In genomic region chr16:71564377-71564967, GRCh38 we compare ENCODE assay signal across 8 cellular contexts. TPM values are rescaled to one million over a fixed set of nuclear protein-coding genes. Genes with fewer than 3 reads are reported as not detected.
DNase-seq lines count a peak whose midpoint lies in the region; ATAC-seq and TF ChIP-seq lines count a peak whose summit lies in the region.

No MANE protein-coding gene starts in this region.

- no peak overlapping the region for H2BK120ac ChIP-seq in IMR-90 (ENCODE audit: low read depth, low read length)

- H3K4me3 ChIP-seq in AG04450 (ENCODE audit: low read depth, low read length) (peak overlapping the region; percentile 73), IMR-90 (ENCODE audit: insufficient read depth, low read depth, low read length) (peak overlapping the region; percentile 48), astrocyte of the spinal cord (ENCODE audit: low read depth, low read length) (peak overlapping the region; percentile 70), lower lobe of right lung (peak overlapping the region; percentile 67), uterus (peak overlapping the region; percentile 27 to 47)

- no peak overlapping the region for H3K56ac ChIP-seq in IMR-90 (ENCODE audit: extremely low read depth, insufficient read depth, low read length)

- H3K27me3 ChIP-seq in AG04450 (ENCODE audit: control insufficient read depth, insufficient read depth, low read length) (peaks cover 5% of the 10 kb centered on the region), IMR-90 (ENCODE audit: control insufficient read depth, insufficient read depth, low read length) (no peaks in the 10 kb centered on the region; the same call in 1 of the 2 replicates), lower lobe of right lung (ENCODE audit: low read depth) (no peaks in the 10 kb centered on the region), uterus (no peaks in the 10 kb centered on the region)

- TF ChIP-seq POLR2A in IMR-90 (IDR thresholded peaks at IDR 0.05; ENCODE audit: low read depth, low read length) (no peak), uterus (IDR thresholded peaks at IDR 0.05) (no peak)

- no peaks in the 10 kb centered on the region for H3K9me1 ChIP-seq in IMR-90 (ENCODE audit: insufficient read depth, low read length)

- H4K91ac ChIP-seq in IMR-90 (ENCODE audit: insufficient read depth, low read depth, low read length) = no peak overlapping the region

- no peak for DNase-seq in AG04450 (ENCODE audit: low read depth, low spot score)
- no peak for DNase-seq in IMR-90
- no peak for DNase-seq in astrocyte of the spinal cord (ENCODE audit: low read depth, low spot score)
- no peak for DNase-seq in lower lobe of right lung
- peak in 1 of 2 donors; percentile 12 for DNase-seq in uterus
- no peak for DNase-seq in cortex of kidney (lab: John Stamatoyannopoulos, UW)
- no peak for DNase-seq in activated CD4-positive, alpha-beta T cell treated with anti-CD3 and anti-CD28 coated beads for 4 hours

- peak overlapping the region; percentile 61 for H2AK9ac ChIP-seq in IMR-90 (replicated peaks; ENCODE audit: low read depth, low read length, poor library complexity)

- ATAC-seq in GM19035 (IDR thresholded peaks at IDR 0.05; ENCODE audit: unreplicated experiment) (peak; percentile 1), IMR-90 (ENCODE audit: low read depth) (no peak), lower lobe of right lung (no peak)

- CTCF ChIA-PET in AG04450 (lab: Charles Lee) = interaction anchor here (0.8 to 2.9 kb wide), 10 partner anchors 9 to 392 kb away, joined by 3 to 27 read pairs (median 3); no protein-coding TSS in a partner anchor
- CTCF ChIA-PET in IMR-90 (lab: Yijun Ruan, JAX) = interaction anchor here (0.6 to 1.4 kb wide), 7 partner anchors 10 to 1448 kb away, joined by 3 to 6 read pairs (median 3); no protein-coding TSS in a partner anchor

- no TSS peak for BruUV-seq in IMR-90 (replicated peaks; lab: Mats Ljungman, UMichigan)

- POLR2A ChIA-PET in AG04450 (lab: Yijun Ruan, JAX) = interaction anchor here (0.5 to 0.7 kb wide), 2 partner anchors 44 to 275 kb away, joined by 3 read pairs; partner anchors contain the start of gene CMTR2
- POLR2A ChIA-PET in IMR-90 (lab: Charles Lee; ENCODE audit: unreplicated experiment) = no interaction called here

- no peak for TF ChIP-seq CTCF in AG04450 (IDR thresholded peaks at IDR 0.05; ENCODE audit: low read depth, low read length)
- no peak for TF ChIP-seq CTCF in IMR-90 (conservative IDR thresholded peaks at IDR 0.05; ENCODE audit: low read depth, low read length)
- no peak for TF ChIP-seq CTCF in astrocyte of the spinal cord (IDR thresholded peaks at IDR 0.05; ENCODE audit: low read depth, low read length)
- TF ChIP-seq CTCF in lower lobe of right lung (IDR thresholded peaks at IDR 0.05) = no peak
- no peak for TF ChIP-seq CTCF in uterus (IDR thresholded peaks at IDR 0.05)

- no peak overlapping the region for H3K23ac ChIP-seq in IMR-90 (ENCODE audit: low read depth, low read length)

- H2BK15ac ChIP-seq in IMR-90 (ENCODE audit: low read depth, low read length) = no peak overlapping the region

- H3K27ac ChIP-seq in AG04450 (ENCODE audit: low read depth, low read length) (no peak overlapping the region), IMR-90 (ENCODE audit: insufficient read depth, low read length) (no peak overlapping the region), lower lobe of right lung (peak overlapping the region; percentile 87), uterus (peak overlapping the region; percentile 34 to 59)

- intact Hi-C loops in IMR-90 (cut with micrococcal nuclease) (loop anchor here (2.0 kb wide), 1 partner anchor 46 kb away; no protein-coding TSS in a partner anchor), lower lobe of right lung (cut with DNase I) (no loop called here), uterus (cut with DNase I; ENCODE audit: low total_unique reads) (no loop called here)

- WGBS in IMR-90 (ENCODE audit: extremely low coverage in 2 of 2, insufficient read length in 1 of 2), 2 experiments = no CpG with 5 or more reads among the region's 19 CpGs

- H3K4me1 ChIP-seq in IMR-90 (ENCODE audit: control insufficient read depth, insufficient read depth, low read length) = no peaks in the 10 kb centered on the region
- peaks cover 28% of the 10 kb centered on the region for H3K4me1 ChIP-seq in lower lobe of right lung
- H3K4me1 ChIP-seq in uterus = no peaks in the 10 kb centered on the region

- H3K9me3 ChIP-seq in AG04450 (ENCODE audit: control insufficient read depth, insufficient read depth, low read length) = no peaks in the 10 kb centered on the region
- no peaks in the 10 kb centered on the region for H3K9me3 ChIP-seq in IMR-90 (ENCODE audit: control insufficient read depth, insufficient read depth, low read length)
- peaks cover 18% of the 10 kb centered on the region for H3K9me3 ChIP-seq in lower lobe of right lung
- H3K9me3 ChIP-seq in uterus = no peaks in the 10 kb centered on the region

- H3K14ac ChIP-seq in IMR-90 (replicated peaks; ENCODE audit: low read depth, low read length) = no peak overlapping the region

- H3K4me2 ChIP-seq in IMR-90 (ENCODE audit: low read depth, low read length) = peak overlapping the region; percentile 98

- no peak overlapping the region for H3K18ac ChIP-seq in IMR-90 (ENCODE audit: low read depth, low read length)

- peak overlapping the region; percentile 62 to 90; a peak in 3 of 4 replicates for H4K8ac ChIP-seq in IMR-90 (ENCODE audit: low read depth in 2 of 2, low read length in 2 of 2)

- H3K4ac ChIP-seq in IMR-90 (ENCODE audit: low read depth, low read length) = no peak overlapping the region

- no peak overlapping the region for H2AK5ac ChIP-seq in IMR-90 (ENCODE audit: low read depth, low read length)

- H3K36me3 ChIP-seq in IMR-90 (ENCODE audit: control insufficient read depth, insufficient read depth, low read length) (no peaks in the 10 kb centered on the region), lower lobe of right lung (no peaks in the 10 kb centered on the region), uterus (no peaks in the 10 kb centered on the region)

- dilution Hi-C loops in IMR-90 (cut with HindIII; ENCODE audit: low sequenced_read_pairs, unreplicated experiment) = no loop called here

- TF ChIP-seq RAD21 in IMR-90 (IDR thresholded peaks at IDR 0.05; ENCODE audit: low read length) = no peak

- H3K79me1 ChIP-seq in IMR-90 (ENCODE audit: low read depth in 1 of 2, low read length in 2 of 2) = no peaks in the 10 kb centered on the region

- no peaks in the 10 kb centered on the region for H4K20me1 ChIP-seq in IMR-90 (ENCODE audit: insufficient read depth, low read length)

- H2BK5ac ChIP-seq in IMR-90 (ENCODE audit: low read depth, low read length, poor library complexity, severe bottlenecking) = no peak overlapping the region

- no peak overlapping the region for H2BK20ac ChIP-seq in IMR-90 (ENCODE audit: low read depth, low read length)

- H4K5ac ChIP-seq in IMR-90 (ENCODE audit: low read depth, low read length) = no peak overlapping the region

- in situ Hi-C loops in IMR-90 (cut with MboI; ENCODE audit: low sequenced_read_pairs) = no loop called here
- in situ Hi-C loops in astrocyte of the spinal cord (cut with HindIII; ENCODE audit: low sequenced_read_pairs) = no loop called here

- 0 out of 2 replicates have a peak overlapping the region, but pooled peaks have one; percentile 22 for H3K9ac ChIP-seq in IMR-90 (ENCODE audit: low read depth, low read length)

- peak overlapping the region; percentile 95 for H2AFZ ChIP-seq in IMR-90 (replicated peaks; ENCODE audit: low read length, poor library complexity)

TF ChIP-seq in IMR-90, 13 proteins besides CTCF, POLR2A, EP300 and RAD21 (continues in another document):
- TF ChIP-seq MAFK (IDR thresholded peaks at IDR 0.05; ENCODE audit: low read depth, low read length) (no peak), ELK1 (IDR thresholded peaks at IDR 0.05; ENCODE audit: borderline replicate concordance, low read depth, low read length) (no peak), CEBPB (IDR thresholded peaks at IDR 0.05; ENCODE audit: low read depth, low read length) (no peak), MAZ (IDR thresholded peaks at IDR 0.05; ENCODE audit: borderline replicate concordance, low read depth, low read length) (no peak), RCOR1 (IDR thresholded peaks at IDR 0.05; ENCODE audit: insufficient replicate concordance, low read length) (no peak), BHLHE40 (IDR thresholded peaks at IDR 0.05; ENCODE audit: low read depth, low read length) (no peak), FOS (IDR thresholded peaks at IDR 0.05; ENCODE audit: low read depth, low read length) (no peak), RFX5 (IDR thresholded peaks at IDR 0.05; ENCODE audit: low read depth, low read length) (no peak), USF2 (IDR thresholded peaks at IDR 0.05; ENCODE audit: low read depth, low read length) (no peak)

RNA-seq across cellular contexts. Expression of gene TAT, which starts 12.4 kb away (rescaled TPM):
- not detected in 2 replicates for polyA plus RNA-seq in AG04450 (2011; rRNA removed)
- not detected in 2 replicates for polyA minus RNA-seq in AG04450 (2011; rRNA and poly(A)+ RNA removed)
- total RNA-seq in IMR-90 (2012; rRNA removed) = not detected in 2 replicates
- not detected in 2 replicates for polyA plus RNA-seq in IMR-90 (2012; rRNA removed)
- polyA plus RNA-seq in IMR-90 (2012; cell fraction: cytosol; rRNA removed) = not detected in 2 replicates
- not detected in 2 replicates for polyA plus RNA-seq in IMR-90 (2012; cell fraction: nucleus; rRNA removed; ENCODE audit: low replicate concordance)
- total RNA-seq in lower lobe of right lung = not detected
- total RNA-seq in uterus = under 1 TPM in 2 of 4 donors, not detected in 2; 0.07 to 0.24 TPM

RNA-seq across cellular contexts. Expression of gene CHST4, which starts 38.2 kb away (rescaled TPM):
- polyA plus RNA-seq in AG04450 (2011; rRNA removed) (not detected in 2 replicates), IMR-90 (2012; rRNA removed) (0.04 TPM in 1 of 2 replicates, not detected in the other)
- not detected in 2 replicates for polyA minus RNA-seq in AG04450 (2011; rRNA and poly(A)+ RNA removed)
- total RNA-seq in IMR-90 (2012; rRNA removed) (under 0.01 TPM in 1 of 2 replicates, not detected in the other), lower lobe of right lung (0.27 TPM), uterus (1 to 10 TPM in 1 of 4 donors, not detected in 3; 6.4 TPM)
- polyA plus RNA-seq in IMR-90 (2012; cell fraction: cytosol; rRNA removed) = not detected in 2 replicates
- polyA plus RNA-seq in IMR-90 (2012; cell fraction: nucleus; rRNA removed; ENCODE audit: low replicate concordance) = not detected in 2 replicates

Comparison
In these comparisons a context has a peak if more than half of its experiments do, and no peak if none do; other contexts are left out.
1. H3K27ac ChIP-seq: peak in lower lobe of right lung (single experiment) and uterus (2 of 2); none in AG04450 (single experiment) and IMR-90 (single experiment).
2. Peak in every context shown above with its lines, with median percentiles within 50 percentile points of each other: H3K4me3 ChIP-seq.